In the genomic region with DNA sequence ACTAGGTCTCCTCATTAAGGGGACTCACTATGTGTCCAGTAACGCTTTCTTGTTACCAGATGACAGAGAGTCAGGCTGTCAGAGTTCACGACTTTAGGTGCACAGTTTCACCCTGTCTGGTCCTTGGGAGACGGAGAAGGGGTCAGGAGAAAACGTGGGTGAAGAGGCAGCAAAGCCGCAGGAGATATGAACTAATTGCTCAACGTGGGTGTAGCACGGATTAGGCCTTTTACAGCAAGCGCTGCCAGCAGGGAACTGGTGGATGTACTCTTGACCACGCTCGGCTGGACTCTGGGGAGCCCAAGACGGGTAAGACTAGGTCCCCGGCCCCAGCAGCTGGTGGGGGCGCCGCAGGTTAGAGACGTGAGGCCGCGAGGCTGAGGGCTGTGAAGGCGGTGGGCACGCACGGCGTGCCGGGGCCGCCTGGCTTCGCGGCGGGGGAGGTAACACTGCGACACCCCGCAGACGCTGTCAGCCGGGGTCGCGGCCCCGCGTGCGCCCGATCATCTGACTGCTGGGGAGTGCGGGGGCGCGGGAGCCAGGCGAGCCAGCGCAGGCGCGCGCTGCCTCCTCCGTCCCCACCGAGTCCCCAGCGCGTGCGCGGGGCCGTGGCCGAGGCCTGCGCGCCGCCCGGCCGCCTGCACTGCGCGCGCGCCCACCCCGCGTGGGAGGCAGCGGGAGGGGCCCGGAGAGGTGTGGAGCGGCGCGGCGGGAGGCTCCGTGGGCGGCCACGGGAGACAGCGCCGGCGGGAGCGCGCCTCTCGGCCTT, we compare ENCODE assay signal across 1 cellular context.
TF ChIP-seq lines count a peak whose summit lies in the region.

A gene with protein sequence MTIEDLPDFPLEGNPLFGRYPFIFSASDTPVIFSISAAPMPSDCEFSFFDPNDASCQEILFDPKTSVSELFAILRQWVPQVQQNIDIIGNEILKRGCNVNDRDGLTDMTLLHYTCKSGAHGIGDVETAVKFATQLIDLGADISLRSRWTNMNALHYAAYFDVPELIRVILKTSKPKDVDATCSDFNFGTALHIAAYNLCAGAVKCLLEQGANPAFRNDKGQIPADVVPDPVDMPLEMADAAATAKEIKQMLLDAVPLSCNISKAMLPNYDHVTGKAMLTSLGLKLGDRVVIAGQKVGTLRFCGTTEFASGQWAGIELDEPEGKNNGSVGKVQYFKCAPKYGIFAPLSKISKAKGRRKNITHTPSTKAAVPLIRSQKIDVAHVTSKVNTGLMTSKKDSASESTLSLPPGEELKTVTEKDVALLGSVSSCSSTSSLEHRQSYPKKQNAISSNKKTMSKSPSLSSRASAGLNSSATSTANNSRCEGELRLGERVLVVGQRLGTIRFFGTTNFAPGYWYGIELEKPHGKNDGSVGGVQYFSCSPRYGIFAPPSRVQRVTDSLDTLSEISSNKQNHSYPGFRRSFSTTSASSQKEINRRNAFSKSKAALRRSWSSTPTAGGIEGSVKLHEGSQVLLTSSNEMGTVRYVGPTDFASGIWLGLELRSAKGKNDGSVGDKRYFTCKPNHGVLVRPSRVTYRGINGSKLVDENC (plus strand): TSS at position 575 of the 769 bp plus-strand sequence. CDS start 5,974 bp downstream, outside the sequence.

TF ChIP-seq in H1, 55 proteins besides CTCF, POLR2A, EP300 and RAD21 (continued from another document):
- TF ChIP-seq, protein P1, sequence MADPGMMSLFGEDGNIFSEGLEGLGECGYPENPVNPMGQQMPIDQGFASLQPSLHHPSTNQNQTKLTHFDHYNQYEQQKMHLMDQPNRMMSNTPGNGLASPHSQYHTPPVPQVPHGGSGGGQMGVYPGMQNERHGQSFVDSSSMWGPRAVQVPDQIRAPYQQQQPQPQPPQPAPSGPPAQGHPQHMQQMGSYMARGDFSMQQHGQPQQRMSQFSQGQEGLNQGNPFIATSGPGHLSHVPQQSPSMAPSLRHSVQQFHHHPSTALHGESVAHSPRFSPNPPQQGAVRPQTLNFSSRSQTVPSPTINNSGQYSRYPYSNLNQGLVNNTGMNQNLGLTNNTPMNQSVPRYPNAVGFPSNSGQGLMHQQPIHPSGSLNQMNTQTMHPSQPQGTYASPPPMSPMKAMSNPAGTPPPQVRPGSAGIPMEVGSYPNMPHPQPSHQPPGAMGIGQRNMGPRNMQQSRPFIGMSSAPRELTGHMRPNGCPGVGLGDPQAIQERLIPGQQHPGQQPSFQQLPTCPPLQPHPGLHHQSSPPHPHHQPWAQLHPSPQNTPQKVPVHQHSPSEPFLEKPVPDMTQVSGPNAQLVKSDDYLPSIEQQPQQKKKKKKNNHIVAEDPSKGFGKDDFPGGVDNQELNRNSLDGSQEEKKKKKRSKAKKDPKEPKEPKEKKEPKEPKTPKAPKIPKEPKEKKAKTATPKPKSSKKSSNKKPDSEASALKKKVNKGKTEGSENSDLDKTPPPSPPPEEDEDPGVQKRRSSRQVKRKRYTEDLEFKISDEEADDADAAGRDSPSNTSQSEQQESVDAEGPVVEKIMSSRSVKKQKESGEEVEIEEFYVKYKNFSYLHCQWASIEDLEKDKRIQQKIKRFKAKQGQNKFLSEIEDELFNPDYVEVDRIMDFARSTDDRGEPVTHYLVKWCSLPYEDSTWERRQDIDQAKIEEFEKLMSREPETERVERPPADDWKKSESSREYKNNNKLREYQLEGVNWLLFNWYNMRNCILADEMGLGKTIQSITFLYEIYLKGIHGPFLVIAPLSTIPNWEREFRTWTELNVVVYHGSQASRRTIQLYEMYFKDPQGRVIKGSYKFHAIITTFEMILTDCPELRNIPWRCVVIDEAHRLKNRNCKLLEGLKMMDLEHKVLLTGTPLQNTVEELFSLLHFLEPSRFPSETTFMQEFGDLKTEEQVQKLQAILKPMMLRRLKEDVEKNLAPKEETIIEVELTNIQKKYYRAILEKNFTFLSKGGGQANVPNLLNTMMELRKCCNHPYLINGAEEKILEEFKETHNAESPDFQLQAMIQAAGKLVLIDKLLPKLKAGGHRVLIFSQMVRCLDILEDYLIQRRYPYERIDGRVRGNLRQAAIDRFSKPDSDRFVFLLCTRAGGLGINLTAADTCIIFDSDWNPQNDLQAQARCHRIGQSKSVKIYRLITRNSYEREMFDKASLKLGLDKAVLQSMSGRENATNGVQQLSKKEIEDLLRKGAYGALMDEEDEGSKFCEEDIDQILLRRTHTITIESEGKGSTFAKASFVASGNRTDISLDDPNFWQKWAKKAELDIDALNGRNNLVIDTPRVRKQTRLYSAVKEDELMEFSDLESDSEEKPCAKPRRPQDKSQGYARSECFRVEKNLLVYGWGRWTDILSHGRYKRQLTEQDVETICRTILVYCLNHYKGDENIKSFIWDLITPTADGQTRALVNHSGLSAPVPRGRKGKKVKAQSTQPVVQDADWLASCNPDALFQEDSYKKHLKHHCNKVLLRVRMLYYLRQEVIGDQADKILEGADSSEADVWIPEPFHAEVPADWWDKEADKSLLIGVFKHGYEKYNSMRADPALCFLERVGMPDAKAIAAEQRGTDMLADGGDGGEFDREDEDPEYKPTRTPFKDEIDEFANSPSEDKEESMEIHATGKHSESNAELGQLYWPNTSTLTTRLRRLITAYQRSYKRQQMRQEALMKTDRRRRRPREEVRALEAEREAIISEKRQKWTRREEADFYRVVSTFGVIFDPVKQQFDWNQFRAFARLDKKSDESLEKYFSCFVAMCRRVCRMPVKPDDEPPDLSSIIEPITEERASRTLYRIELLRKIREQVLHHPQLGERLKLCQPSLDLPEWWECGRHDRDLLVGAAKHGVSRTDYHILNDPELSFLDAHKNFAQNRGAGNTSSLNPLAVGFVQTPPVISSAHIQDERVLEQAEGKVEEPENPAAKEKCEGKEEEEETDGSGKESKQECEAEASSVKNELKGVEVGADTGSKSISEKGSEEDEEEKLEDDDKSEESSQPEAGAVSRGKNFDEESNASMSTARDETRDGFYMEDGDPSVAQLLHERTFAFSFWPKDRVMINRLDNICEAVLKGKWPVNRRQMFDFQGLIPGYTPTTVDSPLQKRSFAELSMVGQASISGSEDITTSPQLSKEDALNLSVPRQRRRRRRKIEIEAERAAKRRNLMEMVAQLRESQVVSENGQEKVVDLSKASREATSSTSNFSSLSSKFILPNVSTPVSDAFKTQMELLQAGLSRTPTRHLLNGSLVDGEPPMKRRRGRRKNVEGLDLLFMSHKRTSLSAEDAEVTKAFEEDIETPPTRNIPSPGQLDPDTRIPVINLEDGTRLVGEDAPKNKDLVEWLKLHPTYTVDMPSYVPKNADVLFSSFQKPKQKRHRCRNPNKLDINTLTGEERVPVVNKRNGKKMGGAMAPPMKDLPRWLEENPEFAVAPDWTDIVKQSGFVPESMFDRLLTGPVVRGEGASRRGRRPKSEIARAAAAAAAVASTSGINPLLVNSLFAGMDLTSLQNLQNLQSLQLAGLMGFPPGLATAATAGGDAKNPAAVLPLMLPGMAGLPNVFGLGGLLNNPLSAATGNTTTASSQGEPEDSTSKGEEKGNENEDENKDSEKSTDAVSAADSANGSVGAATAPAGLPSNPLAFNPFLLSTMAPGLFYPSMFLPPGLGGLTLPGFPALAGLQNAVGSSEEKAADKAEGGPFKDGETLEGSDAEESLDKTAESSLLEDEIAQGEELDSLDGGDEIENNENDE (IDR thresholded peaks at IDR 0.05; ENCODE audit: insufficient replicate concordance, low read length) = no peak
- peak; percentile 64 for TF ChIP-seq SUZ12 (IDR thresholded peaks at IDR 0.05; ENCODE audit: low read length)
- TF ChIP-seq HDAC2 (IDR thresholded peaks at IDR 0.05; ENCODE audit: borderline replicate concordance in 1 of 2, low read depth in 2 of 2, low read length in 2 of 2) = peak in 1 of 2 experiments; percentile 50; a peak in 1 of 4 replicates
- TF ChIP-seq EZH2 (IDR thresholded peaks at IDR 0.05; ENCODE audit: low read depth, low read length, severe bottlenecking) = peak; percentile 13
- TF ChIP-seq, protein P2, sequence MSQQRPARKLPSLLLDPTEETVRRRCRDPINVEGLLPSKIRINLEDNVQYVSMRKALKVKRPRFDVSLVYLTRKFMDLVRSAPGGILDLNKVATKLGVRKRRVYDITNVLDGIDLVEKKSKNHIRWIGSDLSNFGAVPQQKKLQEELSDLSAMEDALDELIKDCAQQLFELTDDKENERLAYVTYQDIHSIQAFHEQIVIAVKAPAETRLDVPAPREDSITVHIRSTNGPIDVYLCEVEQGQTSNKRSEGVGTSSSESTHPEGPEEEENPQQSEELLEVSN (IDR thresholded peaks at IDR 0.05) = 0 out of 2 replicates have a peak, but pooled peaks have one; percentile 18
TF ChIP-seq in H1: peak in this region for 9.
